ENCODE assay signal across 8 cellular contexts in genomic region chr4:110197421-110198398, GRCh38. TPM values are rescaled to one million over a fixed set of nuclear protein-coding genes. Genes with fewer than 3 reads are reported as not detected.
DNase-seq lines count a peak whose midpoint lies in the region; ATAC-seq and TF ChIP-seq lines count a peak whose summit lies in the region.

No MANE protein-coding gene starts in this region.

- peaks cover 33% of the 10 kb centered on the region for H3K4me1 ChIP-seq in HUES64 (ENCODE audit: insufficient read depth, low read length)
- H3K4me1 ChIP-seq in upper lobe of right lung, result peaks cover 10% of the 10 kb centered on the region

- under 1% methylated on average over 48 of the region's 53 CpGs for WGBS in HUES64

- no peaks in the 10 kb centered on the region for H3K9me3 ChIP-seq in HUES64 (ENCODE audit: insufficient read depth, low read depth, low read length)
- no peaks in the 10 kb centered on the region for H3K9me3 ChIP-seq in upper lobe of right lung

- intact Hi-C loops in upper lobe of right lung (cut with DNase I), result no loop called here

- DNase-seq in 8988T, result peak; percentile 17
- peak; percentile 20 for DNase-seq in SK-MEL-5 (ENCODE audit: low read depth, low spot score)
- DNase-seq in glomerular visceral epithelial cell (ENCODE audit: extremely low spot score), result peak; percentile 41
- no peak for DNase-seq in osteocyte (ENCODE audit: extremely low spot score, unreplicated experiment)
- DNase-seq in upper lobe of right lung, result peak; percentile 68

- H3K4me3 ChIP-seq in HUES64 (ENCODE audit: low read length) (peak overlapping the region; percentile 93), upper lobe of right lung (peak overlapping the region; percentile 74)

- no peaks in the 10 kb centered on the region for H3K27me3 Mint-ChIP-seq in activated naive CD8-positive, alpha-beta T cell
- no peaks in the 10 kb centered on the region for H3K27me3 Mint-ChIP-seq in osteocyte (ENCODE audit: unreplicated experiment)

- ATAC-seq in GM18505 (IDR thresholded peaks at IDR 0.05; ENCODE audit: unreplicated experiment) (peak; percentile 16), upper lobe of right lung (peak; percentile 4)

- peak overlapping the region; percentile 99 for H3K4me3 Mint-ChIP-seq in activated naive CD8-positive, alpha-beta T cell
- peak overlapping the region; percentile 99 for H3K4me3 Mint-ChIP-seq in osteocyte (ENCODE audit: unreplicated experiment)

- H3K36me3 Mint-ChIP-seq in activated naive CD8-positive, alpha-beta T cell, result no peaks in the 10 kb centered on the region
- H3K36me3 Mint-ChIP-seq in osteocyte (ENCODE audit: unreplicated experiment), result no peaks in the 10 kb centered on the region

- H3K27ac ChIP-seq in HUES64 (ENCODE audit: low read depth, low read length) (peak overlapping the region; percentile 93), upper lobe of right lung (peak overlapping the region; percentile 86)

- H3K4me1 Mint-ChIP-seq in activated naive CD8-positive, alpha-beta T cell (ENCODE audit: low read depth), result peaks cover 34% of the 10 kb centered on the region
- H3K4me1 Mint-ChIP-seq in osteocyte (ENCODE audit: unreplicated experiment), result peaks cover 26% of the 10 kb centered on the region

- H3K27ac Mint-ChIP-seq in activated naive CD8-positive, alpha-beta T cell, result peak overlapping the region; percentile 98
- peak overlapping the region; percentile 90 for H3K27ac Mint-ChIP-seq in osteocyte (ENCODE audit: unreplicated experiment)

- no peaks in the 10 kb centered on the region for H3K27me3 ChIP-seq in HUES64 (ENCODE audit: insufficient read depth, low read length)
- H3K27me3 ChIP-seq in upper lobe of right lung, result no peaks in the 10 kb centered on the region

- in situ Hi-C loops in SK-MEL-5 (cut with HindIII; ENCODE audit: low pct_unique_long_range_greater_than_20kb, low sequenced_read_pairs), result no loop called here

- TF ChIP-seq CTCF in osteocyte (IDR thresholded peaks at IDR 0.05) (no peak), upper lobe of right lung (IDR thresholded peaks at IDR 0.05) (no peak)

- H3K36me3 ChIP-seq in HUES64 (ENCODE audit: insufficient read depth, low read length) (peaks cover 8% of the 10 kb centered on the region; the same call in 1 of the 2 replicates), upper lobe of right lung (no peaks in the 10 kb centered on the region)

- H3K9ac ChIP-seq in HUES64 (ENCODE audit: low read depth, low read length), result peak overlapping the region; percentile 84

- TF ChIP-seq POLR2A in GM18505 (IDR thresholded peaks at IDR 0.05; ENCODE audit: borderline replicate concordance, extremely low read depth, insufficient read depth, insufficient read length), result peak; percentile 53

- no peaks in the 10 kb centered on the region for H3K9me3 Mint-ChIP-seq in activated naive CD8-positive, alpha-beta T cell (ENCODE audit: low read depth)
- H3K9me3 Mint-ChIP-seq in osteocyte (ENCODE audit: unreplicated experiment), result no peaks in the 10 kb centered on the region

RNA-seq across cellular contexts. Expression of gene ELOVL6, which starts 0.7 kb away (rescaled TPM):
- polyA plus RNA-seq in HUES64 (2013, experiment 1 of 2), result 93.7 TPM
- 99.5 TPM for polyA plus RNA-seq in HUES64 (2013, experiment 2 of 2)
- total RNA-seq in SK-MEL-5 (2014; rRNA removed; shearing (Covaris generic)), result 7.8 and 8.9 TPM in 2 replicates
- 10.0 and 12.2 TPM in 2 replicates for polyA plus RNA-seq in SK-MEL-5 (2015; cell fraction: cytosol; rRNA removed)
- polyA plus RNA-seq in SK-MEL-5 (2015; cell fraction: nucleus; rRNA removed), result 11.0 and 15.1 TPM in 2 replicates
- total RNA-seq in osteocyte (7.3 and 9.0 TPM in 2 replicates), upper lobe of right lung (4.7 TPM)
